ENCODE assay signal across 36 cellular contexts in the genomic region with DNA sequence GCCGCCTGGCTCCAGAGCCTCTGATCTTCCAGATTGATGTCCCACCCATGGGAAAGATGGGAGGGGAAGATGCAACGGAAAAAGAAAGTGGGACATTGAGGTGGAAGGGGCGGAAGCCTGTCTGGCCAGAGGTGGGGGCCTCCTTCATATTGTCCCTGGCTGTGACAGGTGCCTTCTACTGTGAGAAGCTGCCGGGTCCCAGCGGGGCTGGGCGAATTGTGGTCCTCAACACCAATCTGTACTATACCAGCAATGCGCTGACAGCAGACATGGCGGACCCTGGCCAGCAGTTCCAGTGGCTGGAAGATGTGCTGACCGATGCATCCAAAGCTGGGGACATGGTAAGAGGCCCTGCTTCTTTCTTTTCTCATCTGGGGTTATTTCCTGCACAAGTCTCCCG. TPM values are rescaled to one million over a fixed set of nuclear protein-coding genes. Genes with fewer than 3 reads are reported as not detected.
"Had no signal": no experiment of that assay in that cellular context is flagged by ENCODE, and none has a peak within 500 bp of the region (broad histone marks: within the 10 kb centered on the region; RNA-seq: fewer than 3 reads in every experiment).

No MANE protein-coding gene starts in this region.

- DNase-seq: activated B cell treated with CpG ODN at 0.5 μM for 24 hours; activated CD4-positive, alpha-beta memory T cell treated with anti-CD3 and anti-CD28 coated beads for 36 hours; activated CD4-positive, alpha-beta T cell treated with anti-CD3 and anti-CD28 coated beads for 4 hours; activated CD4-positive, alpha-beta T cell treated with anti-CD3 and anti-CD28 coated beads, Interleukin-2, amount 10 ng/mL, durations not matched to agents 24 days and 14 days; activated CD4-positive, alpha-beta T cell treated with anti-CD3 and anti-CD28 coated beads, Interleukin-2, amount 50 U/mL, for 1 hour; activated CD4-positive, alpha-beta T cell treated with anti-CD3 and anti-CD28 coated beads, Interleukin-2, amount 50 U/mL, for 4 hours; activated CD4-positive, CD25-positive, alpha-beta regulatory T cell treated with anti-CD3 and anti-CD28 coated beads, Interleukin-2, amount 50 U/mL, for 72 hours; activated CD8-positive, alpha-beta memory T cell treated with anti-CD3 and anti-CD28 coated beads, Interleukin-2, amount 50 U/mL, for 4 hours; activated CD8-positive, alpha-beta T cell treated with anti-CD3 and anti-CD28 coated beads for 36 hours; activated effector memory CD4-positive, alpha-beta T cell treated with anti-CD3 and anti-CD28 coated beads, Interleukin-2, amount 50 U/mL, for 16 hours; activated gamma-delta T cell treated with Interleukin-2 at 50 U/mL for 16 hours; activated naive CD4-positive, alpha-beta T cell; activated naive CD4-positive, alpha-beta T cell treated with anti-CD3 and anti-CD28 coated beads for 36 hours; activated naive CD4-positive, alpha-beta T cell treated with anti-CD3 and anti-CD28 coated beads, Interleukin-2, amount 50 U/mL, for 16 hours; activated naive CD8-positive, alpha-beta T cell treated with anti-CD3 and anti-CD28 coated beads for 36 hours; activated T-cell treated with anti-CD3 and anti-CD28 coated beads for 4 hours; activated T-cell treated with anti-CD3 and anti-CD28 coated beads, Interleukin-2, amount 50 U/mL, for 1 hour; activated T-cell treated with anti-CD3 and anti-CD28 coated beads, Interleukin-2, amount 50 U/mL, for 4 hours; activated T-cell treated with anti-CD3 and anti-CD28 coated beads, Interleukin-2, amount 50 U/mL, for 72 hours; adrenal gland; amniotic stem cell; body of pancreas; brain microvascular endothelial cell; central memory CD4-positive, alpha-beta T cell; SW 1271; T-helper 1 cell; T-helper 2 cell; T-helper 9 cell had no signal

- H3K9me3 Mint-ChIP-seq: activated B cell treated with CpG ODN at 0.5 μM for 24 hours; activated CD4-positive, alpha-beta memory T cell treated with anti-CD3 and anti-CD28 coated beads for 36 hours; activated CD4-positive, alpha-beta T cell treated with anti-CD3 and anti-CD28 coated beads, Interleukin-2, amount 10 ng/mL, durations not matched to agents 24 days and 14 days; activated CD8-positive, alpha-beta T cell treated with anti-CD3 and anti-CD28 coated beads for 36 hours; activated naive CD4-positive, alpha-beta T cell treated with anti-CD3 and anti-CD28 coated beads for 36 hours; activated naive CD4-positive, alpha-beta T cell treated with anti-CD3 and anti-CD28 coated beads, Interleukin-2, amount 50 U/mL, for 72 hours; activated naive CD8-positive, alpha-beta T cell treated with anti-CD3 and anti-CD28 coated beads for 36 hours; activated T-cell treated with anti-CD3 and anti-CD28 coated beads, Interleukin-2, amount 50 U/mL, for 4 hours; activated T-cell treated with anti-CD3 and anti-CD28 coated beads, Interleukin-2, amount 50 U/mL, for 72 hours; activated T-helper 1 cell treated with anti-CD3 and anti-CD28 coated beads, Interleukin-12 subunit alpha, Interleukin-12 subunit beta, Interleukin-2, Interleukin-4 antibody, amounts not matched to agents 30 ng/mL and 10 ng/mL and 1 ng/mL, durations not matched to agents 14 hours and 24 hours and 36 hours; activated T-helper 17 cell treated with anti-CD3 and anti-CD28 coated beads, Interleukin-2, amount 50 U/mL, for 72 hours; T-helper 1 cell treated with Interleukin-12 subunit alpha and Interleukin-12 subunit beta and Interleukin-4 antibody, amounts not matched to agents 30 μg/mL and 1 μg/mL, for 36 hours; T-helper 2 cell treated with Interferon-gamma antibody and Interleukin-4, amounts not matched to agents 5 μg/mL and 100 μg/mL, for 36 hours had no signal

- H3K36me3 Mint-ChIP-seq: activated CD4-positive, alpha-beta memory T cell treated with anti-CD3 and anti-CD28 coated beads for 36 hours; activated naive CD4-positive, alpha-beta T cell treated with anti-CD3 and anti-CD28 coated beads, Interleukin-2, amount 50 U/mL, for 72 hours; activated naive CD8-positive, alpha-beta T cell treated with anti-CD3 and anti-CD28 coated beads for 36 hours had no signal

- H3K27me3 Mint-ChIP-seq: activated B cell treated with CpG ODN at 0.5 μM for 24 hours; activated CD4-positive, alpha-beta memory T cell treated with anti-CD3 and anti-CD28 coated beads for 36 hours; activated CD8-positive, alpha-beta T cell treated with anti-CD3 and anti-CD28 coated beads for 36 hours; activated naive CD8-positive, alpha-beta T cell treated with anti-CD3 and anti-CD28 coated beads for 36 hours; activated T-helper 17 cell treated with anti-CD3 and anti-CD28 coated beads, Interleukin-2, amount 50 U/mL, for 72 hours had no signal

- H3K4me1 ChIP-seq: breast epithelium had no signal

- H3K27me3 ChIP-seq: adrenal gland, body of pancreas, brain microvascular endothelial cell, breast epithelium had no signal

- H3K4me3 ChIP-seq: adrenal gland, body of pancreas, breast epithelium had no signal

- H3K27ac ChIP-seq: adrenal gland, body of pancreas, brain microvascular endothelial cell, breast epithelium, VCaP had no signal

- H3K27ac Mint-ChIP-seq: activated B cell treated with CpG ODN at 0.5 μM for 24 hours; activated CD4-positive, alpha-beta memory T cell treated with anti-CD3 and anti-CD28 coated beads for 36 hours; activated CD4-positive, alpha-beta T cell treated with anti-CD3 and anti-CD28 coated beads, Interleukin-2, amount 10 ng/mL, durations not matched to agents 24 days and 14 days; activated CD8-positive, alpha-beta T cell treated with anti-CD3 and anti-CD28 coated beads for 36 hours; activated naive CD4-positive, alpha-beta T cell treated with anti-CD3 and anti-CD28 coated beads for 36 hours; activated naive CD4-positive, alpha-beta T cell treated with anti-CD3 and anti-CD28 coated beads, Interleukin-2, amount 50 U/mL, for 72 hours; activated naive CD8-positive, alpha-beta T cell treated with anti-CD3 and anti-CD28 coated beads for 36 hours; activated T-cell treated with anti-CD3 and anti-CD28 coated beads, Interleukin-2, amount 50 U/mL, for 72 hours; activated T-helper 1 cell treated with anti-CD3 and anti-CD28 coated beads, Interleukin-12 subunit alpha, Interleukin-12 subunit beta, Interleukin-2, Interleukin-4 antibody, amounts not matched to agents 30 ng/mL and 10 ng/mL and 1 ng/mL, durations not matched to agents 14 hours and 24 hours and 36 hours; activated T-helper 17 cell treated with anti-CD3 and anti-CD28 coated beads, Interleukin-2, amount 50 U/mL, for 72 hours; T-helper 1 cell treated with Interleukin-12 subunit alpha and Interleukin-12 subunit beta and Interleukin-4 antibody, amounts not matched to agents 30 μg/mL and 1 μg/mL, for 36 hours; T-helper 2 cell treated with Interferon-gamma antibody and Interleukin-4, amounts not matched to agents 5 μg/mL and 100 μg/mL, for 36 hours had no signal

- H3K4me1 Mint-ChIP-seq: activated CD4-positive, alpha-beta T cell treated with anti-CD3 and anti-CD28 coated beads, Interleukin-2, amount 10 ng/mL, durations not matched to agents 24 days and 14 days; activated naive CD8-positive, alpha-beta T cell treated with anti-CD3 and anti-CD28 coated beads for 36 hours; activated T-helper 17 cell treated with anti-CD3 and anti-CD28 coated beads, Interleukin-2, amount 50 U/mL, for 72 hours had no signal

- H3K4me3 Mint-ChIP-seq: activated B cell treated with CpG ODN at 0.5 μM for 24 hours; activated CD4-positive, alpha-beta memory T cell treated with anti-CD3 and anti-CD28 coated beads for 36 hours; activated CD4-positive, alpha-beta T cell treated with anti-CD3 and anti-CD28 coated beads, Interleukin-2, amount 10 ng/mL, durations not matched to agents 24 days and 14 days; activated CD8-positive, alpha-beta T cell treated with anti-CD3 and anti-CD28 coated beads for 36 hours; activated naive CD4-positive, alpha-beta T cell treated with anti-CD3 and anti-CD28 coated beads for 36 hours; activated naive CD8-positive, alpha-beta T cell treated with anti-CD3 and anti-CD28 coated beads for 36 hours; activated T-cell treated with anti-CD3 and anti-CD28 coated beads, Interleukin-2, amount 50 U/mL, for 4 hours; activated T-cell treated with anti-CD3 and anti-CD28 coated beads, Interleukin-2, amount 50 U/mL, for 72 hours; activated T-helper 1 cell treated with anti-CD3 and anti-CD28 coated beads, Interleukin-12 subunit alpha, Interleukin-12 subunit beta, Interleukin-2, Interleukin-4 antibody, amounts not matched to agents 30 ng/mL and 10 ng/mL and 1 ng/mL, durations not matched to agents 14 hours and 24 hours and 36 hours; activated T-helper 17 cell treated with anti-CD3 and anti-CD28 coated beads, Interleukin-2, amount 50 U/mL, for 72 hours; T-helper 1 cell treated with Interleukin-12 subunit alpha and Interleukin-12 subunit beta and Interleukin-4 antibody, amounts not matched to agents 30 μg/mL and 1 μg/mL, for 36 hours; T-helper 2 cell treated with Interferon-gamma antibody and Interleukin-4, amounts not matched to agents 5 μg/mL and 100 μg/mL, for 36 hours had no signal

- H3K9me3 ChIP-seq: adrenal gland, body of pancreas, breast epithelium had no signal

- H3K36me3 ChIP-seq: adrenal gland, brain microvascular endothelial cell, breast epithelium had no signal

RNA-seq across cellular contexts. Expression of gene SMPDL3B, which starts 19.4 kb away (rescaled TPM):
- total RNA-seq: activated B cell treated with CpG ODN at 0.5 μM for 24 hours, adrenal gland, cardiac septum had no signal
